Comparison of ENCODE assay signal across 17 cellular contexts in the genomic region with DNA sequence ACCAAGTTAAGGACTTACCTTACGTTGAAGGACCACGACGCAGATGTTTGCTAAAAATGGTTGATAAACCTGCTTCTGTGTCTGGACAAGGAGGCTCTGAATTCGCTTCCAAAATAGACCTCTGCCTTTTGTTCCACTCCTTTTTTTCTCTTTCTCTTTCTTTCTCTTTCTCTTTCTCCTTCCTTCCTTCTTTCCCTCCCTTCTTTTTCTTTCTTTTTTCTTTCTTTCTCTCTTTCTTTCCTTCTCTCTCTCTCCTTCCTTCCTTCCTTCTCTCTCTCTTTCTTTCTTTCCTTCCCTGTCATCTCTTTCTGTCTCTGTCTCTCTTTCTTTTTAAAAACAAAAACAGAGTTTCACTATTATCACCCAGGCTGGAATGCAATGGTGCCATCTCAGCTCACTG.
"Had no signal": no experiment of that assay in that cellular context is flagged by ENCODE, and none has a peak within 500 bp of the region (broad histone marks: within the 10 kb centered on the region; RNA-seq: fewer than 3 reads in every experiment).

No MANE protein-coding gene starts in this region.

- H3K4me3 Mint-ChIP-seq: activated CD4-positive, alpha-beta memory T cell treated with anti-CD3 and anti-CD28 coated beads for 36 hours; activated T-cell treated with anti-CD3 and anti-CD28 coated beads, Interleukin-2, amount 50 U/mL, for 24 hours; dendritic cell treated with granulocyte-macrophage colony-stimulating factor and Interleukin-4, amounts not matched to agents 40 ng/mL and 50 ng/mL, for 4 days; naive thymus-derived CD4-positive, alpha-beta T cell; stimulated activated naive CD8-positive, alpha-beta T cell treated with anti-CD3 and anti-CD28 coated beads, Interleukin-15, Interleukin-2, amounts not matched to agents 100 ng/mL and 50 ng/mL, for 24 hours had no signal

- H3K4me3 ChIP-seq: cardiac muscle cell, heart right ventricle, left ventricle myocardium inferior, mucosa of descending colon, ovary, psoas muscle had no signal

- ATAC-seq: heart right ventricle; naive thymus-derived CD4-positive, alpha-beta T cell; psoas muscle; right cardiac atrium had no signal

- H3K4me1 ChIP-seq: psoas muscle had no signal

- H3K27me3 Mint-ChIP-seq: activated CD4-positive, alpha-beta memory T cell treated with anti-CD3 and anti-CD28 coated beads for 36 hours; activated T-cell treated with anti-CD3 and anti-CD28 coated beads, Interleukin-2, amount 50 U/mL, for 24 hours; dendritic cell treated with granulocyte-macrophage colony-stimulating factor and Interleukin-4, amounts not matched to agents 40 ng/mL and 50 ng/mL, for 4 days; stimulated activated naive CD8-positive, alpha-beta T cell treated with anti-CD3 and anti-CD28 coated beads, Interleukin-15, Interleukin-2, amounts not matched to agents 100 ng/mL and 50 ng/mL, for 24 hours had no signal

- H3K27ac ChIP-seq: cardiac muscle cell, heart right ventricle, left ventricle myocardium inferior, ovary, psoas muscle had no signal

- H3K36me3 Mint-ChIP-seq: activated CD4-positive, alpha-beta memory T cell treated with anti-CD3 and anti-CD28 coated beads for 36 hours; naive thymus-derived CD4-positive, alpha-beta T cell had no signal

- DNase-seq: activated CD4-positive, alpha-beta memory T cell treated with anti-CD3 and anti-CD28 coated beads for 36 hours; activated effector memory CD4-positive, alpha-beta T cell treated with Interleukin-2 at 50 U/mL for 16 hours; activated naive CD4-positive, alpha-beta T cell treated with anti-CD3 and anti-CD28 coated beads, Interleukin-2, amount 50 U/mL, for 16 hours; activated T-cell treated with anti-CD3 and anti-CD28 coated beads, Interleukin-2, amount 50 U/mL, for 24 hours; effector CD8-positive, alpha-beta T cell; heart right ventricle; kidney glomerular epithelial cell; left ventricle myocardium inferior; mucosa of descending colon; naive thymus-derived CD4-positive, alpha-beta T cell; ovary; psoas muscle; right cardiac atrium; stimulated activated CD4-positive, alpha-beta T cell treated with anti-CD3 and anti-CD28 coated beads, Interleukin-2, amount 100 ng/mL, for 24 hours had no signal

- H3K36me3 ChIP-seq: cardiac muscle cell, heart right ventricle, left ventricle myocardium inferior, ovary had no signal

- H3K27me3 ChIP-seq: cardiac muscle cell, heart right ventricle, ovary had no signal

- H3K9me3 Mint-ChIP-seq: activated CD4-positive, alpha-beta memory T cell treated with anti-CD3 and anti-CD28 coated beads for 36 hours; activated T-cell treated with anti-CD3 and anti-CD28 coated beads, Interleukin-2, amount 50 U/mL, for 24 hours; dendritic cell treated with granulocyte-macrophage colony-stimulating factor and Interleukin-4, amounts not matched to agents 40 ng/mL and 50 ng/mL, for 4 days; naive thymus-derived CD4-positive, alpha-beta T cell; stimulated activated naive CD8-positive, alpha-beta T cell treated with anti-CD3 and anti-CD28 coated beads, Interleukin-15, Interleukin-2, amounts not matched to agents 100 ng/mL and 50 ng/mL, for 24 hours had no signal

- H3K27ac Mint-ChIP-seq: activated CD4-positive, alpha-beta memory T cell treated with anti-CD3 and anti-CD28 coated beads for 36 hours; activated T-cell treated with anti-CD3 and anti-CD28 coated beads, Interleukin-2, amount 50 U/mL, for 24 hours; dendritic cell treated with granulocyte-macrophage colony-stimulating factor and Interleukin-4, amounts not matched to agents 40 ng/mL and 50 ng/mL, for 4 days; naive thymus-derived CD4-positive, alpha-beta T cell; stimulated activated naive CD8-positive, alpha-beta T cell treated with anti-CD3 and anti-CD28 coated beads, Interleukin-15, Interleukin-2, amounts not matched to agents 100 ng/mL and 50 ng/mL, for 24 hours had no signal

- H3K9me3 ChIP-seq: heart right ventricle, left ventricle myocardium inferior, mucosa of descending colon, ovary, psoas muscle had no signal
